In the genomic region with DNA sequence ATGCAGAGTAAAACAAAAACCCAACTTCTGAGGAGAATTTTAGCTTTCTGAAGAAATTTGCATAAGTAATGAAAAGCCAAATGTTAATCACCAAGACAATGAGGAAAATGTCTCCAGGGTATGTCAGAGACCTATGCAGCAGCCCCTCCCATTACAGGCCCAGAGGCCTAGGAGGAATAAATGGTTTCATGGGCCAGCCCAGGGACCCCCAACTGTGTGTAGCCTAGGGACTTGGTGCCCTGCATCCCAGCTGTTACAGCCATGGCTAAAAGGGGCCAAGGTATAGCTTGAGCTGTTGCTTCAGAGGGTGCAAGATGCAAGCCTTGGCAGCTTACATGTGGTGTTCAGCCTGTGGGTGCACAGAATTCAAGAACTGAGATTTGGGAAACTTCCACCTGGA, we compare ENCODE assay signal across 11 cellular contexts.
"Had no signal": no experiment of that assay in that cellular context is flagged by ENCODE, and none has a peak within 500 bp of the region (broad histone marks: within the 10 kb centered on the region; RNA-seq: fewer than 3 reads in every experiment).

No MANE protein-coding gene starts in this region.

- H3K4me1 ChIP-seq: HAP-1 had no signal

- H3K9me3 ChIP-seq: HAP-1 had no signal

- FAIRE-seq: H1, H54 had no signal

- H2AFZ ChIP-seq: GM23248, GM23338 had no signal

- H3K9ac ChIP-seq: GM23248 had no signal

- H3K4me3 ChIP-seq: GM23248, GM23338, HAP-1 had no signal

- H3K4me2 ChIP-seq: GM23338 had no signal

- ATAC-seq: GM23338, HCT116 had no signal

- DNase-seq: GM23248, GOT3, H7, H9, HCEC 1CT, HFFc6 had no signal

- H3K27ac ChIP-seq: GM23248 had no signal

- H3K36me3 ChIP-seq: HAP-1 had no signal
